Comparison of ENCODE assay signal across 1 cellular context in the genomic region with DNA sequence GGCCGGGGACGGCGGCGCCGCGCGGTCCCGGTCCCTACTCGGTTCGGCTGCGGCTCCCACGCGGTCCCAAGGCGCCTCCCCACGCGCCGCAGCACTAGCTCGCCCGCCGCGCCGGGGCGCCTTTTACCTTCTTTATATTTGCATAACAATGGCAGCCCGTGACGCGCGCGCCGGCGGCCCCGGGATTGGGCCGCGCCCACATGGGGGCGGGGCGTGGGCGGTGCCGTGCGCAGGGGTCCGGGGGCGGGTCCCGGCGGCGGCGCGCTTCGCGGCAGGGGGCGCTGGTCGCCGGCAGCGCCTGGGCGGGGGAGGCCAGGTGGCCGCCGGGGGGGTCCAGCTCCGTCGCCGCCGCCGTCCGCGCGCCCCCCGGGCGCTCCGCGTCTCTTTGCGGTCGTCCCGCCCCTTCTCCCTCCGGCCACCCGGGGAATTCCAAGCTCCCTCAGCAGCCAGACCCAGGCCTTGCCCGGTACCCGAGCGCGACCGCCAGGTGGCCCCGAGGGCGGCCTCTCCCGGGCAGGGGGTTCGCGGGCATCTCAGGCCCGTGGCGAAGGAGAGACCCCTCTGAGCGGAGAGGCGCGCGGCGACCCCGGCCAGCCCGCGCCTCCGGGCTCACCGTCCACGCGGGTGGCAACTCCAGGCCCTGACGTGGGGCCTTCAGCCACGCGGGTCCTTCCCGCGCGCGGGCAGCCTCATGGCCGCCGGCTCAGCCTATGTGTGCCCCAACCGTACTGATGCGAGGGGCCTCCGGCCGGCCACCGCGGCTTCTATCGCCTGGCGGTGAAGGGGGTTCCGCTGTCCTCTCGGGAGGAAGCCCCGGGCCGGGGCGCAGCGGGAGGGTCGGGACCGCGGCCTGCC.
A peak's percentile ranks its signal among the peaks of the same experiment; 100 is the strongest.
TF ChIP-seq lines count a peak whose summit lies in the region.

A gene with protein sequence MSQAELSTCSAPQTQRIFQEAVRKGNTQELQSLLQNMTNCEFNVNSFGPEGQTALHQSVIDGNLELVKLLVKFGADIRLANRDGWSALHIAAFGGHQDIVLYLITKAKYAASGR (minus strand): TSS at position 96 of the 855 bp plus-strand sequence. CDS start 343 bp downstream, outside the sequence.

TF ChIP-seq in K562, 482 proteins besides CTCF, POLR2A, EP300 and RAD21 (continued from another document and continues in another):
- TF ChIP-seq, protein P1, sequence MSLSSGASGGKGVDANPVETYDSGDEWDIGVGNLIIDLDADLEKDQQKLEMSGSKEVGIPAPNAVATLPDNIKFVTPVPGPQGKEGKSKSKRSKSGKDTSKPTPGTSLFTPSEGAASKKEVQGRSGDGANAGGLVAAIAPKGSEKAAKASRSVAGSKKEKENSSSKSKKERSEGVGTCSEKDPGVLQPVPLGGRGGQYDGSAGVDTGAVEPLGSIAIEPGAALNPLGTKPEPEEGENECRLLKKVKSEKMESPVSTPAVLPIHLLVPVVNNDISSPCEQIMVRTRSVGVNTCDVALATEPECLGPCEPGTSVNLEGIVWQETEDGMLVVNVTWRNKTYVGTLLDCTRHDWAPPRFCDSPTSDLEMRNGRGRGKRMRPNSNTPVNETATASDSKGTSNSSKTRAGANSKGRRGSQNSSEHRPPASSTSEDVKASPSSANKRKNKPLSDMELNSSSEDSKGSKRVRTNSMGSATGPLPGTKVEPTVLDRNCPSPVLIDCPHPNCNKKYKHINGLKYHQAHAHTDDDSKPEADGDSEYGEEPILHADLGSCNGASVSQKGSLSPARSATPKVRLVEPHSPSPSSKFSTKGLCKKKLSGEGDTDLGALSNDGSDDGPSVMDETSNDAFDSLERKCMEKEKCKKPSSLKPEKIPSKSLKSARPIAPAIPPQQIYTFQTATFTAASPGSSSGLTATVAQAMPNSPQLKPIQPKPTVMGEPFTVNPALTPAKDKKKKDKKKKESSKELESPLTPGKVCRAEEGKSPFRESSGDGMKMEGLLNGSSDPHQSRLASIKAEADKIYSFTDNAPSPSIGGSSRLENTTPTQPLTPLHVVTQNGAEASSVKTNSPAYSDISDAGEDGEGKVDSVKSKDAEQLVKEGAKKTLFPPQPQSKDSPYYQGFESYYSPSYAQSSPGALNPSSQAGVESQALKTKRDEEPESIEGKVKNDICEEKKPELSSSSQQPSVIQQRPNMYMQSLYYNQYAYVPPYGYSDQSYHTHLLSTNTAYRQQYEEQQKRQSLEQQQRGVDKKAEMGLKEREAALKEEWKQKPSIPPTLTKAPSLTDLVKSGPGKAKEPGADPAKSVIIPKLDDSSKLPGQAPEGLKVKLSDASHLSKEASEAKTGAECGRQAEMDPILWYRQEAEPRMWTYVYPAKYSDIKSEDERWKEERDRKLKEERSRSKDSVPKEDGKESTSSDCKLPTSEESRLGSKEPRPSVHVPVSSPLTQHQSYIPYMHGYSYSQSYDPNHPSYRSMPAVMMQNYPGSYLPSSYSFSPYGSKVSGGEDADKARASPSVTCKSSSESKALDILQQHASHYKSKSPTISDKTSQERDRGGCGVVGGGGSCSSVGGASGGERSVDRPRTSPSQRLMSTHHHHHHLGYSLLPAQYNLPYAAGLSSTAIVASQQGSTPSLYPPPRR (CRISPR knock-in tag; IDR thresholded peaks at IDR 0.05; ENCODE audit: borderline replicate concordance) = no peak
- TF ChIP-seq HSF4 (CRISPR knock-in tag; IDR thresholded peaks at IDR 0.05; ENCODE audit: borderline replicate concordance) (no peak), NR3C1 (CRISPR knock-in tag; IDR thresholded peaks at IDR 0.05) (peak; percentile 92), ERF (CRISPR knock-in tag; IDR thresholded peaks at IDR 0.05) (no peak; the same call in 1 of the 2 replicates), GTF2F1 (IDR thresholded peaks at IDR 0.05; ENCODE audit: low read depth, low read length) (no peak), HEY1 (CRISPR knock-in tag; IDR thresholded peaks at IDR 0.05; ENCODE audit: borderline replicate concordance) (no peak), SAP30 (IDR thresholded peaks at IDR 0.05; ENCODE audit: borderline replicate concordance, insufficient read depth, low read depth, low read length, poor library complexity, severe bottlenecking) (no peak), SNIP1 (IDR thresholded peaks at IDR 0.05; ENCODE audit: low read depth) (no peak), CREBBP (IDR thresholded peaks at IDR 0.05; ENCODE audit: low read depth, low read length) (no peak), C11orf30 (IDR thresholded peaks at IDR 0.05; ENCODE audit: low read depth) (no peak), RNF2 (IDR thresholded peaks at IDR 0.05) (no peak), GABPB2 (CRISPR knock-in tag; conservative IDR thresholded peaks at IDR 0.05) (no peak), MAFK (IDR thresholded peaks at IDR 0.05; ENCODE audit: low read length) (no peak), ZNF146 (CRISPR knock-in tag; IDR thresholded peaks at IDR 0.05; ENCODE audit: unreplicated experiment) (no peak), NFYB (IDR thresholded peaks at IDR 0.05; ENCODE audit: extremely low read depth, insufficient read length) (peak; percentile 8), CHD4 (IDR thresholded peaks at IDR 0.05; ENCODE audit: insufficient read depth, insufficient replicate concordance, low read depth, low read length, poor library complexity, severe bottlenecking) (peak; percentile 63), TAF1 (IDR thresholded peaks at IDR 0.05; ENCODE audit: control insufficient read depth, extremely low read depth, insufficient read depth, low read length, severe bottlenecking) (peak; percentile 52), XRCC3 (IDR thresholded peaks at IDR 0.05) (no peak), ASH1L (IDR thresholded peaks at IDR 0.05; ENCODE audit: borderline replicate concordance, low read depth, partially characterized antibody) (no peak), GTF2E2 (tag; IDR thresholded peaks at IDR 0.05) (no peak), BRCA1 (IDR thresholded peaks at IDR 0.05) (no peak), BRCA1 (CRISPR knock-in tag; IDR thresholded peaks at IDR 0.05) (0 out of 2 replicates have a peak, but pooled peaks have one; percentile 23), ZNF316 (IDR thresholded peaks at IDR 0.05) (no peak), ZNF140 (CRISPR knock-in tag; IDR thresholded peaks at IDR 0.05) (no peak), ZNF785 (CRISPR knock-in tag; IDR thresholded peaks at IDR 0.05) (no peak), POLR2B (IDR thresholded peaks at IDR 0.05; ENCODE audit: low read depth, partially characterized antibody) (no peak), RUNX1 (IDR thresholded peaks at IDR 0.05; ENCODE audit: low read depth) (no peak), CEBPG (CRISPR knock-in tag; IDR thresholded peaks at IDR 0.05) (peak; percentile 2; the same call in 1 of the 2 replicates), CEBPG (tag; conservative IDR thresholded peaks at IDR 0.05 in 1 of 2, IDR thresholded peaks at IDR 0.05 in 1 of 2) (no peak), EGR1 (conservative IDR thresholded peaks at IDR 0.05) (peak; percentile 67; the same call in 1 of the 2 replicates), HNRNPK (IDR thresholded peaks at IDR 0.05; ENCODE audit: low read depth, low read length, poor library complexity, severe bottlenecking) (peak; percentile 18), LCOR (CRISPR knock-in tag; IDR thresholded peaks at IDR 0.05) (no peak)
- TF ChIP-seq, protein P2, sequence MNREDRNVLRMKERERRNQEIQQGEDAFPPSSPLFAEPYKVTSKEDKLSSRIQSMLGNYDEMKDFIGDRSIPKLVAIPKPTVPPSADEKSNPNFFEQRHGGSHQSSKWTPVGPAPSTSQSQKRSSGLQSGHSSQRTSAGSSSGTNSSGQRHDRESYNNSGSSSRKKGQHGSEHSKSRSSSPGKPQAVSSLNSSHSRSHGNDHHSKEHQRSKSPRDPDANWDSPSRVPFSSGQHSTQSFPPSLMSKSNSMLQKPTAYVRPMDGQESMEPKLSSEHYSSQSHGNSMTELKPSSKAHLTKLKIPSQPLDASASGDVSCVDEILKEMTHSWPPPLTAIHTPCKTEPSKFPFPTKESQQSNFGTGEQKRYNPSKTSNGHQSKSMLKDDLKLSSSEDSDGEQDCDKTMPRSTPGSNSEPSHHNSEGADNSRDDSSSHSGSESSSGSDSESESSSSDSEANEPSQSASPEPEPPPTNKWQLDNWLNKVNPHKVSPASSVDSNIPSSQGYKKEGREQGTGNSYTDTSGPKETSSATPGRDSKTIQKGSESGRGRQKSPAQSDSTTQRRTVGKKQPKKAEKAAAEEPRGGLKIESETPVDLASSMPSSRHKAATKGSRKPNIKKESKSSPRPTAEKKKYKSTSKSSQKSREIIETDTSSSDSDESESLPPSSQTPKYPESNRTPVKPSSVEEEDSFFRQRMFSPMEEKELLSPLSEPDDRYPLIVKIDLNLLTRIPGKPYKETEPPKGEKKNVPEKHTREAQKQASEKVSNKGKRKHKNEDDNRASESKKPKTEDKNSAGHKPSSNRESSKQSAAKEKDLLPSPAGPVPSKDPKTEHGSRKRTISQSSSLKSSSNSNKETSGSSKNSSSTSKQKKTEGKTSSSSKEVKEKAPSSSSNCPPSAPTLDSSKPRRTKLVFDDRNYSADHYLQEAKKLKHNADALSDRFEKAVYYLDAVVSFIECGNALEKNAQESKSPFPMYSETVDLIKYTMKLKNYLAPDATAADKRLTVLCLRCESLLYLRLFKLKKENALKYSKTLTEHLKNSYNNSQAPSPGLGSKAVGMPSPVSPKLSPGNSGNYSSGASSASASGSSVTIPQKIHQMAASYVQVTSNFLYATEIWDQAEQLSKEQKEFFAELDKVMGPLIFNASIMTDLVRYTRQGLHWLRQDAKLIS (CRISPR knock-in tag; IDR thresholded peaks at IDR 0.05) = no peak
- TF ChIP-seq, protein P3, sequence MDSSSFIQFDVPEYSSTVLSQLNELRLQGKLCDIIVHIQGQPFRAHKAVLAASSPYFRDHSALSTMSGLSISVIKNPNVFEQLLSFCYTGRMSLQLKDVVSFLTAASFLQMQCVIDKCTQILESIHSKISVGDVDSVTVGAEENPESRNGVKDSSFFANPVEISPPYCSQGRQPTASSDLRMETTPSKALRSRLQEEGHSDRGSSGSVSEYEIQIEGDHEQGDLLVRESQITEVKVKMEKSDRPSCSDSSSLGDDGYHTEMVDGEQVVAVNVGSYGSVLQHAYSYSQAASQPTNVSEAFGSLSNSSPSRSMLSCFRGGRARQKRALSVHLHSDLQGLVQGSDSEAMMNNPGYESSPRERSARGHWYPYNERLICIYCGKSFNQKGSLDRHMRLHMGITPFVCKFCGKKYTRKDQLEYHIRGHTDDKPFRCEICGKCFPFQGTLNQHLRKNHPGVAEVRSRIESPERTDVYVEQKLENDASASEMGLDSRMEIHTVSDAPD (CRISPR knock-in tag; IDR thresholded peaks at IDR 0.05) = no peak
- TF ChIP-seq, protein P4, sequence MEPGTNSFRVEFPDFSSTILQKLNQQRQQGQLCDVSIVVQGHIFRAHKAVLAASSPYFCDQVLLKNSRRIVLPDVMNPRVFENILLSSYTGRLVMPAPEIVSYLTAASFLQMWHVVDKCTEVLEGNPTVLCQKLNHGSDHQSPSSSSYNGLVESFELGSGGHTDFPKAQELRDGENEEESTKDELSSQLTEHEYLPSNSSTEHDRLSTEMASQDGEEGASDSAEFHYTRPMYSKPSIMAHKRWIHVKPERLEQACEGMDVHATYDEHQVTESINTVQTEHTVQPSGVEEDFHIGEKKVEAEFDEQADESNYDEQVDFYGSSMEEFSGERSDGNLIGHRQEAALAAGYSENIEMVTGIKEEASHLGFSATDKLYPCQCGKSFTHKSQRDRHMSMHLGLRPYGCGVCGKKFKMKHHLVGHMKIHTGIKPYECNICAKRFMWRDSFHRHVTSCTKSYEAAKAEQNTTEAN (CRISPR knock-in tag; IDR thresholded peaks at IDR 0.05) = no peak
- TF ChIP-seq, protein P5, sequence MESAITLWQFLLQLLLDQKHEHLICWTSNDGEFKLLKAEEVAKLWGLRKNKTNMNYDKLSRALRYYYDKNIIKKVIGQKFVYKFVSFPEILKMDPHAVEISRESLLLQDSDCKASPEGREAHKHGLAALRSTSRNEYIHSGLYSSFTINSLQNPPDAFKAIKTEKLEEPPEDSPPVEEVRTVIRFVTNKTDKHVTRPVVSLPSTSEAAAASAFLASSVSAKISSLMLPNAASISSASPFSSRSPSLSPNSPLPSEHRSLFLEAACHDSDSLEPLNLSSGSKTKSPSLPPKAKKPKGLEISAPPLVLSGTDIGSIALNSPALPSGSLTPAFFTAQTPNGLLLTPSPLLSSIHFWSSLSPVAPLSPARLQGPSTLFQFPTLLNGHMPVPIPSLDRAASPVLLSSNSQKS (CRISPR knock-in tag; IDR thresholded peaks at IDR 0.05) = no peak
- TF ChIP-seq, protein P6, sequence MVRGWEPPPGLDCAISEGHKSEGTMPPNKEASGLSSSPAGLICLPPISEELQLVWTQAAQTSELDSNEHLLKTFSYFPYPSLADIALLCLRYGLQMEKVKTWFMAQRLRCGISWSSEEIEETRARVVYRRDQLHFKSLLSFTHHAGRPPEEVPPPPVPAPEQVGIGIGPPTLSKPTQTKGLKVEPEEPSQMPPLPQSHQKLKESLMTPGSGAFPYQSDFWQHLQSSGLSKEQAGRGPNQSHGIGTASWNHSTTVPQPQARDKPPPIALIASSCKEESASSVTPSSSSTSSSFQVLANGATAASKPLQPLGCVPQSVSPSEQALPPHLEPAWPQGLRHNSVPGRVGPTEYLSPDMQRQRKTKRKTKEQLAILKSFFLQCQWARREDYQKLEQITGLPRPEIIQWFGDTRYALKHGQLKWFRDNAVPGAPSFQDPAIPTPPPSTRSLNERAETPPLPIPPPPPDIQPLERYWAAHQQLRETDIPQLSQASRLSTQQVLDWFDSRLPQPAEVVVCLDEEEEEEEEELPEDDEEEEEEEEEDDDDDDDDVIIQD (CRISPR knock-in tag; IDR thresholded peaks at IDR 0.05) = no peak
- TF ChIP-seq, protein P7, sequence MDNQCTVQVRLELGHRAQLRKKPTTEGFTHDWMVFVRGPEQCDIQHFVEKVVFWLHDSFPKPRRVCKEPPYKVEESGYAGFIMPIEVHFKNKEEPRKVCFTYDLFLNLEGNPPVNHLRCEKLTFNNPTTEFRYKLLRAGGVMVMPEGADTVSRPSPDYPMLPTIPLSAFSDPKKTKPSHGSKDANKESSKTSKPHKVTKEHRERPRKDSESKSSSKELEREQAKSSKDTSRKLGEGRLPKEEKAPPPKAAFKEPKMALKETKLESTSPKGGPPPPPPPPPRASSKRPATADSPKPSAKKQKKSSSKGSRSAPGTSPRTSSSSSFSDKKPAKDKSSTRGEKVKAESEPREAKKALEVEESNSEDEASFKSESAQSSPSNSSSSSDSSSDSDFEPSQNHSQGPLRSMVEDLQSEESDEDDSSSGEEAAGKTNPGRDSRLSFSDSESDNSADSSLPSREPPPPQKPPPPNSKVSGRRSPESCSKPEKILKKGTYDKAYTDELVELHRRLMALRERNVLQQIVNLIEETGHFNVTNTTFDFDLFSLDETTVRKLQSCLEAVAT (IDR thresholded peaks at IDR 0.05) = no peak
- TF ChIP-seq, protein P8, sequence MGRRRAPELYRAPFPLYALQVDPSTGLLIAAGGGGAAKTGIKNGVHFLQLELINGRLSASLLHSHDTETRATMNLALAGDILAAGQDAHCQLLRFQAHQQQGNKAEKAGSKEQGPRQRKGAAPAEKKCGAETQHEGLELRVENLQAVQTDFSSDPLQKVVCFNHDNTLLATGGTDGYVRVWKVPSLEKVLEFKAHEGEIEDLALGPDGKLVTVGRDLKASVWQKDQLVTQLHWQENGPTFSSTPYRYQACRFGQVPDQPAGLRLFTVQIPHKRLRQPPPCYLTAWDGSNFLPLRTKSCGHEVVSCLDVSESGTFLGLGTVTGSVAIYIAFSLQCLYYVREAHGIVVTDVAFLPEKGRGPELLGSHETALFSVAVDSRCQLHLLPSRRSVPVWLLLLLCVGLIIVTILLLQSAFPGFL (CRISPR knock-in tag; IDR thresholded peaks at IDR 0.05) = no peak
- TF ChIP-seq, protein P9, sequence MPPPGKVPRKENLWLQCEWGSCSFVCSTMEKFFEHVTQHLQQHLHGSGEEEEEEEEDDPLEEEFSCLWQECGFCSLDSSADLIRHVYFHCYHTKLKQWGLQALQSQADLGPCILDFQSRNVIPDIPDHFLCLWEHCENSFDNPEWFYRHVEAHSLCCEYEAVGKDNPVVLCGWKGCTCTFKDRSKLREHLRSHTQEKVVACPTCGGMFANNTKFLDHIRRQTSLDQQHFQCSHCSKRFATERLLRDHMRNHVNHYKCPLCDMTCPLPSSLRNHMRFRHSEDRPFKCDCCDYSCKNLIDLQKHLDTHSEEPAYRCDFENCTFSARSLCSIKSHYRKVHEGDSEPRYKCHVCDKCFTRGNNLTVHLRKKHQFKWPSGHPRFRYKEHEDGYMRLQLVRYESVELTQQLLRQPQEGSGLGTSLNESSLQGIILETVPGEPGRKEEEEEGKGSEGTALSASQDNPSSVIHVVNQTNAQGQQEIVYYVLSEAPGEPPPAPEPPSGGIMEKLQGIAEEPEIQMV (tag; conservative IDR thresholded peaks at IDR 0.05; ENCODE audit: low read depth) = no peak
